ENCODE assay signal across 29 cellular contexts in genomic region chr2:39022642-39023230, GRCh38.
DNase-seq lines count a peak whose midpoint lies in the region; ATAC-seq and TF ChIP-seq lines count a peak whose summit lies in the region.
"Had no signal": no experiment of that assay in that cellular context is flagged by ENCODE, and none has a peak within 500 bp of the region (broad histone marks: within the 10 kb centered on the region; RNA-seq: fewer than 3 reads in every experiment).

No MANE protein-coding gene starts in this region.

- H3K27ac ChIP-seq in BLaER1 (0 out of 2 replicates have a peak overlapping the region, but pooled peaks have one; percentile 15), ascending aorta (peak overlapping the region; percentile 44 to 60), gastrocnemius medialis (peak overlapping the region in 3 of 4 donors; percentile 16 to 29 (median 22))
- H3K27ac ChIP-seq: adrenal gland, HL-60, VCaP had no signal

- H3K36me3 Mint-ChIP-seq in activated CD8-positive, alpha-beta T cell treated with anti-CD3 and anti-CD28 coated beads, Interleukin-2, amount 10 ng/mL, durations not matched to agents 7 days and 5 days (ENCODE audit: low read depth) = peaks cover 53% of the 10 kb centered on the region
- peaks cover 7% of the 10 kb centered on the region for H3K36me3 Mint-ChIP-seq in activated CD8-positive, alpha-beta T cell treated with anti-CD3 and anti-CD28 coated beads for 36 hours (ENCODE audit: low read depth)

- CTCF ChIA-PET in activated CD8-positive, alpha-beta T cell treated with anti-CD3 and anti-CD28 coated beads, Interleukin-2, amount 10 ng/mL, durations not matched to agents 7 days and 5 days (lab: Charles Lee) = interaction anchor here (1.0 kb wide), 1 partner anchor 207 kb away, joined by 3 read pairs; no protein-coding TSS in a partner anchor
- CTCF ChIA-PET in activated CD8-positive, alpha-beta T cell treated with anti-CD3 and anti-CD28 coated beads for 36 hours (lab: Charles Lee) = no interaction called here

- no peak overlapping the region for H3K9ac ChIP-seq in BLaER1

- H3K4me1 ChIP-seq in BLaER1 (peaks cover 6% of the 10 kb centered on the region; the same call in 1 of the 2 replicates), ascending aorta (peaks cover 0 to 37% of the 10 kb centered on the region in 2 donors), gastrocnemius medialis (peaks cover 3 to 13% of the 10 kb centered on the region in 2 donors)
- H3K4me1 ChIP-seq: adrenal gland, psoas muscle had no signal

- no peak for TF ChIP-seq CTCF in activated CD8-positive, alpha-beta T cell treated with anti-CD3 and anti-CD28 coated beads for 36 hours (IDR thresholded peaks at IDR 0.05)
- TF ChIP-seq CTCF in ascending aorta (IDR thresholded peaks at IDR 0.05) (no peak), gastrocnemius medialis (IDR thresholded peaks at IDR 0.05 in 4 of 5, conservative IDR thresholded peaks at IDR 0.05 in 1 of 5) (no peak)

- H3K4me1 Mint-ChIP-seq in activated CD8-positive, alpha-beta T cell treated with anti-CD3 and anti-CD28 coated beads, Interleukin-2, amount 10 ng/mL, durations not matched to agents 7 days and 5 days (ENCODE audit: low read depth) = no peaks in the 10 kb centered on the region
- peaks cover 2% of the 10 kb centered on the region for H3K4me1 Mint-ChIP-seq in activated CD8-positive, alpha-beta T cell treated with anti-CD3 and anti-CD28 coated beads for 36 hours (ENCODE audit: low read depth)
- H3K4me1 Mint-ChIP-seq: B cell had no signal

- H3K9me3 ChIP-seq in BLaER1 (no peaks in the 10 kb centered on the region), ascending aorta (no peaks in the 10 kb centered on the region), gastrocnemius medialis (no peaks in the 10 kb centered on the region)
- H3K9me3 ChIP-seq: adrenal gland, MG63, mucosa of descending colon, psoas muscle had no signal

- no peak for DNase-seq in activated CD8-positive, alpha-beta T cell treated with anti-CD3 and anti-CD28 coated beads, Interleukin-2, amount 10 ng/mL, durations not matched to agents 7 days and 5 days
- no peak for DNase-seq in activated CD8-positive, alpha-beta T cell treated with anti-CD3 and anti-CD28 coated beads for 36 hours
- DNase-seq in ascending aorta (ENCODE audit: low spot score in 2 of 2) (no peak), gastrocnemius medialis (no peak), NCI-H2029 (lab: John Stamatoyannopoulos, UW) (no peak)
- DNase-seq: activated CD4-positive, alpha-beta T cell treated with anti-CD3 and anti-CD28 coated beads, Interleukin-2, amount 50 U/mL, for 1 hour; activated CD8-positive, alpha-beta memory T cell treated with anti-CD3 and anti-CD28 coated beads, Interleukin-2, amount 50 U/mL, for 48 hours; activated gamma-delta T cell treated with Interleukin-2 at 50 U/mL for 16 hours; adrenal gland; COR-L47; cortex of kidney; DMS79 treated with DMSO at 0.1 percent for 48 hours; head of caudate nucleus; MG63; mucosa of descending colon; NCI-H1436; NCI-H2171; NCI-H524 treated with DMSO at 0.1 percent for 48 hours; psoas muscle; stimulated activated CD4-positive, alpha-beta T cell treated with anti-CD3 and anti-CD28 coated beads, Interleukin-1b, Interleukin-23, amount 100 ng/mL, for 48 hours; T-helper 2 cell had no signal

- H3K36me3 ChIP-seq in BLaER1 = peaks cover 26% of the 10 kb centered on the region; the same call in 1 of the 2 replicates
- H3K36me3 ChIP-seq in ascending aorta = peaks cover 0 to 2% of the 10 kb centered on the region in 2 donors
- H3K36me3 ChIP-seq in gastrocnemius medialis = peaks cover 0 to 11% of the 10 kb centered on the region in 2 donors

- ATAC-seq in activated CD8-positive, alpha-beta T cell treated with anti-CD3 and anti-CD28 coated beads, Interleukin-2, amount 10 ng/mL, durations not matched to agents 7 days and 5 days = no peak
- ATAC-seq in activated CD8-positive, alpha-beta T cell treated with anti-CD3 and anti-CD28 coated beads for 36 hours = no peak
- ATAC-seq in gastrocnemius medialis = no peak
- ATAC-seq in HG02938 (IDR thresholded peaks at IDR 0.05; ENCODE audit: unreplicated experiment) = no peak
- no peak for ATAC-seq in HG02798 (IDR thresholded peaks at IDR 0.05; ENCODE audit: poor library complexity, unreplicated experiment)
- ATAC-seq: GM12878, mucosa of descending colon, psoas muscle had no signal

- H3K4me3 ChIP-seq in BLaER1 = no peak overlapping the region
- peak overlapping the region; percentile 6 to 7 for H3K4me3 ChIP-seq in ascending aorta
- H3K4me3 ChIP-seq in gastrocnemius medialis = peak overlapping the region in 1 of 4 donors; percentile 0
- H3K4me3 ChIP-seq: adrenal gland, GM12878, MG63, mucosa of descending colon, psoas muscle, skin epidermis had no signal

- in situ Hi-C loops in gastrocnemius medialis (cut with MboI; ENCODE audit: low sequenced_read_pairs in 4 of 4) = no loop called here

- H4K20me1 ChIP-seq in BLaER1 = no peaks in the 10 kb centered on the region

- H3K9me3 Mint-ChIP-seq in activated CD8-positive, alpha-beta T cell treated with anti-CD3 and anti-CD28 coated beads, Interleukin-2, amount 10 ng/mL, durations not matched to agents 7 days and 5 days (ENCODE audit: insufficient read depth) = no peaks in the 10 kb centered on the region
- H3K9me3 Mint-ChIP-seq in activated CD8-positive, alpha-beta T cell treated with anti-CD3 and anti-CD28 coated beads for 36 hours = no peaks in the 10 kb centered on the region

- H3K4me3 Mint-ChIP-seq in activated CD8-positive, alpha-beta T cell treated with anti-CD3 and anti-CD28 coated beads, Interleukin-2, amount 10 ng/mL, durations not matched to agents 7 days and 5 days = no peak overlapping the region
- no peak overlapping the region for H3K4me3 Mint-ChIP-seq in activated CD8-positive, alpha-beta T cell treated with anti-CD3 and anti-CD28 coated beads for 36 hours
- H3K4me3 Mint-ChIP-seq: B cell had no signal

- no peak for TF ChIP-seq POLR2A in gastrocnemius medialis (IDR thresholded peaks at IDR 0.05)

- no peaks in the 10 kb centered on the region for H3K27me3 Mint-ChIP-seq in activated CD8-positive, alpha-beta T cell treated with anti-CD3 and anti-CD28 coated beads, Interleukin-2, amount 10 ng/mL, durations not matched to agents 7 days and 5 days (ENCODE audit: low read depth)
- H3K27me3 Mint-ChIP-seq in activated CD8-positive, alpha-beta T cell treated with anti-CD3 and anti-CD28 coated beads for 36 hours = no peaks in the 10 kb centered on the region
- H3K27me3 Mint-ChIP-seq: B cell had no signal

- no peak overlapping the region for H3K4me2 ChIP-seq in BLaER1

- intact Hi-C loops in activated CD8-positive, alpha-beta T cell treated with anti-CD3 and anti-CD28 coated beads for 36 hours (cut with micrococcal nuclease) = no loop called here
- intact Hi-C loops in ascending aorta (cut with DNase I) (no loop called here), gastrocnemius medialis (cut with DNase I; ENCODE audit: low total_unique reads) (no loop called here)

- H3K27me3 ChIP-seq in BLaER1 (no peaks in the 10 kb centered on the region), ascending aorta (no peaks in the 10 kb centered on the region), gastrocnemius medialis (no peaks in the 10 kb centered on the region)
- H3K27me3 ChIP-seq: adrenal gland, MG63 had no signal

- peak overlapping the region; percentile 32 for H3K27ac Mint-ChIP-seq in activated CD8-positive, alpha-beta T cell treated with anti-CD3 and anti-CD28 coated beads, Interleukin-2, amount 10 ng/mL, durations not matched to agents 7 days and 5 days
- H3K27ac Mint-ChIP-seq in activated CD8-positive, alpha-beta T cell treated with anti-CD3 and anti-CD28 coated beads for 36 hours = no peak overlapping the region
- H3K27ac Mint-ChIP-seq: B cell had no signal

- POLR2A ChIA-PET in activated CD8-positive, alpha-beta T cell treated with anti-CD3 and anti-CD28 coated beads, Interleukin-2, amount 10 ng/mL, durations not matched to agents 7 days and 5 days (lab: Charles Lee) = no interaction called here
- POLR2A ChIA-PET in activated CD8-positive, alpha-beta T cell treated with anti-CD3 and anti-CD28 coated beads for 36 hours (lab: Charles Lee) = no interaction called here
